Comparison of ENCODE assay signal across 8 cellular contexts in the genomic region with DNA sequence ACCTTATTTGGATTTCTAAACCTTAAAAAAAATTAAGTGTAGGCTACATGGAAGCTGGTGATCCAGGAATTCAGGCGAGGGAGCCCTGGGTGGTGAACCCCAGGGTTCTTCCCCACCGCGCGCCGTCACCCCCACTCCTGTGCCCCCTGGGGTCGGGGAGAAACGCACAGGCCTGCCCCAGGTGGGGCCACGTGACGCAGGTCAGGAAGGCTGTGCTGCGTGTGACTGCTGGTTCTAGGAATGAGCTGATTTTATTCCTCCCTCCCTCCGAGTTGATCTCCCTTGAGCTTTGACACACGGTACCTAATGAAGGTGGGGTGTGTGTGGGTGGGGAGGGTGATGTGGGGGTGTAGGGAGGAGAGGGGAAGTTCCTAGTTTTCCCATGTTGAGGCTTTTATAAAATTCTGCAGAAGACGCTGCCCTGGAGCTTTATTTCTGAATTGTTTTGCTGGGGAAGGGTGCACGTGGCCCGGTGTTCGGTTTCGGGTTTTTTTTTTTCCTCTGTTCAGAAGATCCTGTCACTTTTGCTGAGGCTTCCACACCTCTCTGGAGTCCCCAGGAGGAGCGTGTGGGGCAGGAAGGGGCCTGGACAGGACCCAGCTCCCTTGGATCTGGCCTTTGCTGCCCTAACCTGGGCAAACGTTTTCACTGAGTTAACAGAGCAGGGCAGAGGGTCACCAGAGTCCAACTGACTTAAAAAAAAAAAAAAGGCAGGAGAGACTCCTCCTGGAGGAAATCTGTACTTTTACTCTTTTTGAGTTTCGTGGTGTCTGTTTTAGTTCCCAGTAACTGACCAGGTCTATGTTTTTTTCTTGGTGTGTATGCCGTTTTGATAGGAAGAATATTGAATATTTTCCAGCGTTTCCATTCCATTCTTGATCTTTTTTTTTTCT. TPM values are rescaled to one million over a fixed set of nuclear protein-coding genes. Genes with fewer than 3 reads are reported as not detected.
DNase-seq lines count a peak whose midpoint lies in the region; ATAC-seq and TF ChIP-seq lines count a peak whose summit lies in the region.

No MANE protein-coding gene starts in this region.

- no peaks in the 10 kb centered on the region for H3K9me3 ChIP-seq in thyroid gland

- H3K4me3 Mint-ChIP-seq in HFFc6 (peak overlapping the region; percentile 85), chondrocyte (ENCODE audit: unreplicated experiment) (peak overlapping the region; percentile 67)
- H3K4me3 Mint-ChIP-seq in T-helper 1 cell treated with Interleukin-12 subunit alpha and Interleukin-12 subunit beta and Interleukin-4 antibody, amounts not matched to agents 30 μg/mL and 1 μg/mL, for 36 hours: peak overlapping the region; percentile 80

- H3K27ac Mint-ChIP-seq in HFFc6 (peak overlapping the region; percentile 60), chondrocyte (ENCODE audit: unreplicated experiment) (peak overlapping the region; percentile 75)
- H3K27ac Mint-ChIP-seq in T-helper 1 cell treated with Interleukin-12 subunit alpha and Interleukin-12 subunit beta and Interleukin-4 antibody, amounts not matched to agents 30 μg/mL and 1 μg/mL, for 36 hours: peak overlapping the region; percentile 65

- TF ChIP-seq POLR2A in thyroid gland (IDR thresholded peaks at IDR 0.05) (peak in 1 of 2 donors; percentile 19), GM18505 (IDR thresholded peaks at IDR 0.05; ENCODE audit: borderline replicate concordance, extremely low read depth, insufficient read depth, insufficient read length) (no peak)

- TF ChIP-seq CTCF in HFFc6 (IDR thresholded peaks at IDR 0.05) (peak; percentile 57), chondrocyte (IDR thresholded peaks at IDR 0.05) (peak; percentile 71), thyroid gland (IDR thresholded peaks at IDR 0.05) (peak in 2 of 6 experiments; percentile 22 to 59)

- peaks cover 7% of the 10 kb centered on the region for H3K36me3 Mint-ChIP-seq in HFFc6 (ENCODE audit: low read depth)
- H3K36me3 Mint-ChIP-seq in T-helper 1 cell treated with Interleukin-12 subunit alpha and Interleukin-12 subunit beta and Interleukin-4 antibody, amounts not matched to agents 30 μg/mL and 1 μg/mL, for 36 hours (ENCODE audit: low read depth): peaks cover 4% of the 10 kb centered on the region
- no peaks in the 10 kb centered on the region for H3K36me3 Mint-ChIP-seq in chondrocyte (ENCODE audit: low read depth)

- ATAC-seq in GM18505 (IDR thresholded peaks at IDR 0.05; ENCODE audit: unreplicated experiment): no peak

- WGBS in mesendoderm (ENCODE audit: extremely low coverage, insufficient coverage, low lambda C conversion rate): no CpG with 5 or more reads among the region's 22 CpGs
- 4 to 5% methylated on average over 22 of the region's 22 CpGs for WGBS in thyroid gland, 2 donors

- H3K27me3 ChIP-seq in mesendoderm (ENCODE audit: insufficient read depth, low read length, poor library complexity) (no peaks in the 10 kb centered on the region), thyroid gland (no peaks in the 10 kb centered on the region)

- H4K8ac ChIP-seq in mesendoderm (ENCODE audit: low read depth, low read length): no peak overlapping the region

- H3K9me3 Mint-ChIP-seq in HFFc6: no peaks in the 10 kb centered on the region
- no peaks in the 10 kb centered on the region for H3K9me3 Mint-ChIP-seq in T-helper 1 cell treated with Interleukin-12 subunit alpha and Interleukin-12 subunit beta and Interleukin-4 antibody, amounts not matched to agents 30 μg/mL and 1 μg/mL, for 36 hours
- no peaks in the 10 kb centered on the region for H3K9me3 Mint-ChIP-seq in chondrocyte (ENCODE audit: low read depth)

- no peak overlapping the region for H3K23ac ChIP-seq in mesendoderm (ENCODE audit: low read length)

- H3K4me2 ChIP-seq in mesendoderm (ENCODE audit: low read length): peak overlapping the region; percentile 95

- peaks cover 16% of the 10 kb centered on the region for H3K79me1 ChIP-seq in mesendoderm (ENCODE audit: low read length)

- H3K4me1 ChIP-seq in mesendoderm (ENCODE audit: control insufficient read depth, low read depth, low read length): peaks cover 17% of the 10 kb centered on the region
- H3K4me1 ChIP-seq in thyroid gland: peaks cover 51 to 55% of the 10 kb centered on the region in 2 donors

- H2BK5ac ChIP-seq in mesendoderm (ENCODE audit: low read length): peak overlapping the region; percentile 41

- no peak overlapping the region for H2BK120ac ChIP-seq in mesendoderm (ENCODE audit: low read depth, low read length)

- H3K18ac ChIP-seq in mesendoderm (ENCODE audit: low read length): peak overlapping the region; percentile 97

- peaks cover 42% of the 10 kb centered on the region for H3K79me2 ChIP-seq in mesendoderm (ENCODE audit: control insufficient read depth, insufficient read depth, low read length)

- H3K27me3 Mint-ChIP-seq in HFFc6 (ENCODE audit: insufficient read depth) (no peaks in the 10 kb centered on the region; the same call in 1 of the 2 replicates), chondrocyte (ENCODE audit: low read depth) (no peaks in the 10 kb centered on the region)
- H3K27me3 Mint-ChIP-seq in T-helper 1 cell treated with Interleukin-12 subunit alpha and Interleukin-12 subunit beta and Interleukin-4 antibody, amounts not matched to agents 30 μg/mL and 1 μg/mL, for 36 hours (ENCODE audit: low read depth): peaks cover 11% of the 10 kb centered on the region

- no peaks in the 10 kb centered on the region for H3K36me3 ChIP-seq in mesendoderm (ENCODE audit: control insufficient read depth, insufficient read depth, low read length)
- H3K36me3 ChIP-seq in thyroid gland: no peaks in the 10 kb centered on the region

- H3K4me1 Mint-ChIP-seq in HFFc6 (ENCODE audit: low read depth): peaks cover 31% of the 10 kb centered on the region
- peaks cover 29% of the 10 kb centered on the region for H3K4me1 Mint-ChIP-seq in T-helper 1 cell treated with Interleukin-12 subunit alpha and Interleukin-12 subunit beta and Interleukin-4 antibody, amounts not matched to agents 30 μg/mL and 1 μg/mL, for 36 hours (ENCODE audit: low read depth)
- peaks cover 40% of the 10 kb centered on the region for H3K4me1 Mint-ChIP-seq in chondrocyte (ENCODE audit: low read depth)

- peak overlapping the region; percentile 84 for H3K56ac ChIP-seq in mesendoderm (ENCODE audit: low read length)

- H3K4me3 ChIP-seq in mesendoderm (ENCODE audit: low read length) (peak overlapping the region; percentile 34), thyroid gland (replicated peaks in 1 of 3) (peak overlapping the region in 2 of 3 donors; percentile 18 to 70)

- H2BK15ac ChIP-seq in mesendoderm (replicated peaks; ENCODE audit: low read depth): no peak overlapping the region

- peak; percentile 50 for DNase-seq in Caki2 (ENCODE audit: low read depth)
- DNase-seq in HFFc6: no peak
- no peak for DNase-seq in chondrocyte (ENCODE audit: low spot score)
- DNase-seq in mesendoderm: no peak
- peak; percentile 54 to 58 for DNase-seq in thyroid gland
- DNase-seq in posterior cingulate gyrus: no peak

- peak overlapping the region; percentile 89 for H3K4ac ChIP-seq in mesendoderm (ENCODE audit: low read depth, low read length)

- no peak overlapping the region for H2AK5ac ChIP-seq in mesendoderm (ENCODE audit: low read length)

- no peak overlapping the region for H4K5ac ChIP-seq in mesendoderm (ENCODE audit: low read length)

- intact Hi-C loops in thyroid gland (cut with DNase I) (loop anchor here (5.0 to 10.0 kb wide), 2 partner anchors 95 to 133 kb away; no protein-coding TSS in a partner anchor), posterior cingulate gyrus (cut with DNase I) (loop anchor here (2.0 to 10.0 kb wide), 2 partner anchors 53 to 133 kb away; no protein-coding TSS in a partner anchor)

- H3K9ac ChIP-seq in mesendoderm (ENCODE audit: low read length): peak overlapping the region; percentile 67

- in situ Hi-C loops in Caki2 (cut with HindIII; ENCODE audit: low pct_unique_long_range_greater_than_20kb, low sequenced_read_pairs): no loop called here

- H3K27ac ChIP-seq in mesendoderm (ENCODE audit: low read depth, low read length) (no peak overlapping the region), thyroid gland (peak overlapping the region; percentile 84 to 96 (median 96))

RNA-seq across cellular contexts. Expression of gene GSE1, which starts 55.8 kb away (rescaled TPM):
- 7.1 and 7.9 TPM in 2 replicates for total RNA-seq in Caki2 (2014; rRNA removed; shearing (Covaris generic); ENCODE audit: low replicate concordance)
- 10 to 100 TPM; 49.2 to 62.3 (median 58.1) TPM for total RNA-seq in HFFc6 (2021; fragmentation: NEBNext Ultra II Directional; extraction: Animal tissue kit (Norgen Biotek cat#: 25700))
- 22.6 to 37.1 TPM (median 24.0 TPM) in 3 replicates for total RNA-seq in chondrocyte
- 16.7 TPM for polyA plus RNA-seq in mesendoderm (2013, experiment 1 of 2)
- polyA plus RNA-seq in mesendoderm (2013, experiment 2 of 2): 17.3 TPM
- total RNA-seq in thyroid gland: 100 to 1,000 TPM in 1 of 4 donors, 10 to 100 TPM in 3; 54.2 to 155 (median 71.9) TPM

Comparison
In these comparisons a context has a peak if more than half of its experiments do, and no peak if none do; other contexts are left out.
1. DNase-seq: peak in Caki2 (single experiment) and thyroid gland (2 of 2); none in HFFc6 (single experiment), chondrocyte (single experiment), mesendoderm (single experiment) and posterior cingulate gyrus (0 of 10).
2. Peak in every context shown above with its lines, with median percentiles within 50 percentile points of each other: H3K27ac Mint-ChIP-seq and H3K4me3 Mint-ChIP-seq.